ENCODE assay signal across 29 cellular contexts in the genomic region with DNA sequence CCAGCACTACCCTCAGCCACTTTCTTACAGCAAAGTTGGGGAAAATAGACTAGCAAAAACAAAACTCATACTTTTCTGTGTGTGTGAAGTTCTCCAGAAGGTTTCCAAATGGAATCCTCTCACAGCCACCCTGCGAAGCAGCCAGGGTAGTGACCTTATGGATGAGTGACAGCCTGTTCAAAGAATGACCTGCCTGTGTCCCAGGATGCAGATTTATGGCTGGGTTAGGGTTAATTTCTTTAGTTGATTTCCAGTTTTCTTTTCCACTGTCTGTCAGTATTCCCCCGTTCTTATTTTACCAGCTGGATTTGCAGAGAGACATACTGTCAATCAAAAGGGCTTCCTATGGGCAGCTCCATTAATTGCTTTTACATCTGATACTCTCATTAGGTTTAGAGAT.
"Had no signal": no experiment of that assay in that cellular context is flagged by ENCODE, and none has a peak within 500 bp of the region (broad histone marks: within the 10 kb centered on the region; RNA-seq: fewer than 3 reads in every experiment).

No MANE protein-coding gene starts in this region.

- DNase-seq: naive thymus-derived CD8-positive, alpha-beta T cell; nephron progenitor cell; nucleus accumbens; retina; spleen; stimulated activated CD4-positive, alpha-beta T cell treated with anti-CD3 and anti-CD28 coated beads, Interleukin-12 subunit alpha, Interleukin-12 subunit beta, amount 100 ng/mL, for 4 hours; stimulated activated CD4-positive, alpha-beta T cell treated with anti-CD3 and anti-CD28 coated beads, Interleukin-1b, Interleukin-23, amount 100 ng/mL, for 48 hours; stimulated activated CD4-positive, alpha-beta T cell treated with anti-CD3 and anti-CD28 coated beads, Interleukin-4, amount 100 ng/mL, for 1 hour; stimulated activated CD4-positive, alpha-beta T cell treated with anti-CD3 and anti-CD28 coated beads, Interleukin-4, amount 100 ng/mL, for 4 hours; stimulated activated CD8-positive, alpha-beta memory T cell treated with anti-CD3 and anti-CD28 coated beads, Interleukin-4, amount 100 ng/mL, for 48 hours; stimulated activated naive CD4-positive, alpha-beta T cell; stimulated activated naive CD8-positive, alpha-beta T cell treated with anti-CD3 and anti-CD28 coated beads, Interleukin-15, amount 100 ng/mL, for 72 hours; stimulated activated naive CD8-positive, alpha-beta T cell treated with anti-CD3 and anti-CD28 coated beads, Interleukin-15, Interleukin-2, amounts not matched to agents 100 U/mL and 50 U/mL, for 24 hours; substantia nigra; testis; tibial artery; upper lobe of left lung had no signal

- H3K27ac ChIP-seq: neutrophil, pancreas, right atrium auricular region, skin epidermis, spleen, suprapubic skin, testis, tibial artery, upper lobe of left lung, vagina had no signal

- ATAC-seq: naive thymus-derived CD8-positive, alpha-beta T cell; natural killer cell treated with Interleukin-12 subunit alpha and Interleukin-12 subunit beta and Interleukin-15 and Interleukin-18, amount 100 ng/mL, for 72 hours; pancreas; sciatic nerve; stimulated activated memory B cell treated with anti-CD40 and anti-IgM and Interleukin-4, amounts not matched to agents 10 μg/mL and 1 μg/mL and 100 μg/mL, for 72 hours; stimulated activated naive CD8-positive, alpha-beta T cell treated with anti-CD3 and anti-CD28 coated beads, Interleukin-15, amount 100 ng/mL, for 72 hours; stimulated activated naive CD8-positive, alpha-beta T cell treated with anti-CD3 and anti-CD28 coated beads, Interleukin-15, Interleukin-2, amounts not matched to agents 100 U/mL and 50 U/mL, for 24 hours had no signal

- FAIRE-seq: pancreas, urothelium cell line had no signal

- H3K9me3 ChIP-seq: neutrophil, pancreas, prostate gland, right atrium auricular region, spleen, suprapubic skin, testis, tibial artery, upper lobe of left lung, vagina had no signal

- H3K4me2 ChIP-seq: smooth muscle cell had no signal

- H3K27me3 ChIP-seq: pancreas, right atrium auricular region, suprapubic skin, testis, upper lobe of left lung, vagina had no signal

- H3K4me3 ChIP-seq: pancreas, prostate gland, right atrium auricular region, skin epidermis, smooth muscle cell, spleen, suprapubic skin, testis, tibial artery, upper lobe of left lung, vagina had no signal
